1 cellular context compared by ENCODE assay signal in the genomic region with DNA sequence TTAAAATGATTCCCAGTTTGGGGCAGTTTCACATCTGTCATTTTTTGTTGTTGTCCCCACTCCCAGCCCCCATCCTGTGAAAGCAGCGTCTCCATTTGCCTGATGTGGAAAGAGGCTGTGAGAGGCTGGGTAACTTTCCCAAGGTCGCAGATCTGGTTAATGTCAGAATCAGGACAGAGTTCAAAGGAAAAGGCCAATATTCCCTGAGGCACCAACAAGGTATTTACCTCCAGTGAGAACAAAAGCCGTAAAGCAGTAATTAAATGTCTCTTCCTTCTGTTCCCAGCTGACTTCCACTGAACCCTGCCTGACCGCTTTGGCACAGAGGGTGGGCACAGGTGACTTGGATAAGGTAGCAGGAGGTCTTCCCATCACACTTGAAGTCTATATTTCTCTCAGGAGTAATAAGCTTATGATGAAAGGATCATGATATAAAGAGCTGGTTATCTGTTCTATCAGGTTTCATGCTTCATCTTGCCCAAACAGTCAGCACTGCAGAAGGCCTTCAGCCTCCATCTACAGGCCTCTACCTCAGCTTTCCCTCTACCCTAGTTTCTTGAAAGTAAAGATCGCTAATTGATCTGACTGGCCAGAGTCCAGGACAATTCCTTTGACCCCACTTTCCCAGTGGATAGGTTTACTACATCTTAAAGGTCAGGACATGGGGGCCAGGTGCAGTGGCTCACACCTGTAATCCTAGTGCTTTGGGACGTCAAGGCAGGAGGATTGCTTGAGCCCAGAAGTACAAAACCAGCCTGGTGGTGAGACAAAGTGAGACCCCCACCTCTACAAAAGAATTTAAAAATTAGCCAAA.
TF ChIP-seq lines count a peak whose summit lies in the region.

No MANE protein-coding gene starts in this region.

TF ChIP-seq in K562, 482 proteins besides CTCF, POLR2A, EP300 and RAD21 (continued from another document):
- TF ChIP-seq SIX5 (IDR thresholded peaks at IDR 0.05; ENCODE audit: borderline replicate concordance in 1 of 2, insufficient read depth in 1 of 2, low read depth in 1 of 2, low read length in 2 of 2) = no peak
- TF ChIP-seq, protein P1, sequence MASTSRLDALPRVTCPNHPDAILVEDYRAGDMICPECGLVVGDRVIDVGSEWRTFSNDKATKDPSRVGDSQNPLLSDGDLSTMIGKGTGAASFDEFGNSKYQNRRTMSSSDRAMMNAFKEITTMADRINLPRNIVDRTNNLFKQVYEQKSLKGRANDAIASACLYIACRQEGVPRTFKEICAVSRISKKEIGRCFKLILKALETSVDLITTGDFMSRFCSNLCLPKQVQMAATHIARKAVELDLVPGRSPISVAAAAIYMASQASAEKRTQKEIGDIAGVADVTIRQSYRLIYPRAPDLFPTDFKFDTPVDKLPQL (IDR thresholded peaks at IDR 0.05; ENCODE audit: extremely low read depth, insufficient read length) = no peak
- no peak for TF ChIP-seq RB1 (IDR thresholded peaks at IDR 0.05; ENCODE audit: low read depth)
- TF ChIP-seq ZNF589 (CRISPR knock-in tag; IDR thresholded peaks at IDR 0.05; ENCODE audit: low read depth) = no peak
- no peak for TF ChIP-seq HEY1 (CRISPR knock-in tag; IDR thresholded peaks at IDR 0.05; ENCODE audit: borderline replicate concordance)
- TF ChIP-seq IFI16 (CRISPR knock-in tag; IDR thresholded peaks at IDR 0.05) = no peak
